In genomic region chr1:174874337-174875053, GRCh38 we compare ENCODE assay signal across 9 cellular contexts.
DNase-seq lines count a peak whose midpoint lies in the region; ATAC-seq and TF ChIP-seq lines count a peak whose summit lies in the region.
"Had no signal": no experiment of that assay in that cellular context is flagged by ENCODE, and none has a peak within 500 bp of the region (broad histone marks: within the 10 kb centered on the region; RNA-seq: fewer than 3 reads in every experiment).

No MANE protein-coding gene starts in this region.

- no peak overlapping the region for H2BK15ac ChIP-seq in mesendoderm (replicated peaks; ENCODE audit: low read depth)

- intact Hi-C loops in heart right ventricle (cut with DNase I) (no loop called here), Right ventricle myocardium superior (cut with DNase I) (no loop called here)

- H3K4ac ChIP-seq in mesendoderm (ENCODE audit: low read depth, low read length), result no peak overlapping the region

- no peaks in the 10 kb centered on the region for H3K9me3 ChIP-seq in heart right ventricle

- H3K27me3 ChIP-seq in heart right ventricle (no peaks in the 10 kb centered on the region), mesendoderm (ENCODE audit: insufficient read depth, low read length, poor library complexity) (no peaks in the 10 kb centered on the region)

- no peaks in the 10 kb centered on the region for H3K36me3 ChIP-seq in heart right ventricle
- no peaks in the 10 kb centered on the region for H3K36me3 ChIP-seq in mesendoderm (ENCODE audit: control insufficient read depth, insufficient read depth, low read length)

- H2AK5ac ChIP-seq in mesendoderm (ENCODE audit: low read length), result no peak overlapping the region

- peak overlapping the region; percentile 43 for H3K56ac ChIP-seq in mesendoderm (ENCODE audit: low read length)

- H3K18ac ChIP-seq in mesendoderm (ENCODE audit: low read length), result peak overlapping the region; percentile 47

- H3K4me2 ChIP-seq in mesendoderm (ENCODE audit: low read length), result peak overlapping the region; percentile 21

- H3K27ac ChIP-seq in heart right ventricle (no peak overlapping the region), VCaP (peak overlapping the region; percentile 53; the same call in 1 of the 2 replicates), mesendoderm (ENCODE audit: low read depth, low read length) (peak overlapping the region; percentile 22)

- H3K9ac ChIP-seq in mesendoderm (ENCODE audit: low read length), result no peak overlapping the region

- DNase-seq in heart right ventricle, result no peak
- no peak for DNase-seq in Right ventricle myocardium superior
- peak; percentile 80 for DNase-seq in mesendoderm
- no peak for DNase-seq in NCI-H2196 treated with DMSO at 0.1 percent for 48 hours (lab: John Stamatoyannopoulos, UW; ENCODE audit: unreplicated experiment)
- no peak for DNase-seq in GF-D8 (lab: John Stamatoyannopoulos, UW)
- DNase-seq: left cardiac atrium had no signal

- 68 to 74% methylated on average over 11 of the region's 11 CpGs for WGBS in heart right ventricle, 2 donors
- no CpG with 5 or more reads among the region's 11 CpGs for WGBS in mesendoderm (ENCODE audit: extremely low coverage, insufficient coverage, low lambda C conversion rate)

- H2BK120ac ChIP-seq in mesendoderm (ENCODE audit: low read depth, low read length), result no peak overlapping the region

- H3K4me1 ChIP-seq in heart right ventricle, result peaks cover 0 to 8% (median 0%) of the 10 kb centered on the region in 9 donors
- peaks cover 2% of the 10 kb centered on the region for H3K4me1 ChIP-seq in mesendoderm (ENCODE audit: control insufficient read depth, low read depth, low read length)

- no peak overlapping the region for H2BK5ac ChIP-seq in mesendoderm (ENCODE audit: low read length)

- no peak overlapping the region for H4K8ac ChIP-seq in mesendoderm (ENCODE audit: low read depth, low read length)

- H3K4me3 ChIP-seq in heart right ventricle (peak overlapping the region in 6 of 10 donors; percentile 24 to 42 (median 30)), mesendoderm (ENCODE audit: low read length) (no peak overlapping the region)

- no peak overlapping the region for H3K23ac ChIP-seq in mesendoderm (ENCODE audit: low read length)

- no peaks in the 10 kb centered on the region for H3K79me2 ChIP-seq in mesendoderm (ENCODE audit: control insufficient read depth, insufficient read depth, low read length)

- no peaks in the 10 kb centered on the region for H3K79me1 ChIP-seq in mesendoderm (ENCODE audit: low read length)

- no peak for ATAC-seq in heart right ventricle
- ATAC-seq in Right ventricle myocardium superior (ENCODE audit: poor library complexity), result no peak
- ATAC-seq in HG03039 (IDR thresholded peaks at IDR 0.05; ENCODE audit: unreplicated experiment), result peak; percentile 55
- ATAC-seq in HG03521 (IDR thresholded peaks at IDR 0.05; ENCODE audit: unreplicated experiment), result no peak

- no peak for TF ChIP-seq CTCF in heart right ventricle (IDR thresholded peaks at IDR 0.05)
- TF ChIP-seq CTCF in VCaP (conservative IDR thresholded peaks at IDR 0.05), result no peak

- H4K5ac ChIP-seq in mesendoderm (ENCODE audit: low read length), result no peak overlapping the region

Comparison
In these comparisons a context has a peak if more than half of its experiments do, and no peak if none do; other contexts are left out.
1. H3K27ac ChIP-seq: peak in VCaP (single experiment) and mesendoderm (single experiment); none in heart right ventricle (0 of 10).